13 cellular contexts compared by ENCODE assay signal in genomic region chr18:12944724-12945123, GRCh38. TPM values are rescaled to one million over a fixed set of nuclear protein-coding genes. Genes with fewer than 3 reads are reported as not detected.
DNase-seq lines count a peak whose midpoint lies in the region; ATAC-seq, FAIRE-seq and TF ChIP-seq lines count a peak whose summit lies in the region.
"Had no signal": no experiment of that assay in that cellular context is flagged by ENCODE, and none has a peak within 500 bp of the region (broad histone marks: within the 10 kb centered on the region; RNA-seq: fewer than 3 reads in every experiment).

No MANE protein-coding gene starts in this region.

- H3K4me1 ChIP-seq in liver (ENCODE audit: control insufficient read depth in 4 of 4, insufficient read depth in 4 of 4, low read length in 3 of 4) (peaks cover 9 to 18% (median 16%) of the 10 kb centered on the region in 4 donors), HepG2 (ENCODE audit: insufficient read depth, low read length) (peaks cover 32% of the 10 kb centered on the region), right lobe of liver (peaks cover 0 to 16% (median 4%) of the 10 kb centered on the region in 4 donors)
- H3K4me1 ChIP-seq: uterus had no signal

- H3K4me2 ChIP-seq in HepG2 (ENCODE audit: low read depth, low read length), result no peak overlapping the region

- no peak for FAIRE-seq in HepG2 (lab: Jason Lieb, UNC)
- FAIRE-seq in urothelium cell line (lab: Jason Lieb, UNC), result peak; percentile 66

- H4K20me1 ChIP-seq in HepG2 (ENCODE audit: insufficient read depth, low read length), result no peaks in the 10 kb centered on the region

- in situ Hi-C loops in HepG2 (cut with HindIII; ENCODE audit: extremely low pct_ligation_motif_present, low pct_unique_long_range_greater_than_20kb), result loop anchor here (25.0 kb wide), 1 partner anchor 557 kb away; the partner anchor contains the start of gene AFG3L2

- POLR2A ChIA-PET in HepG2 (lab: Yijun Ruan, JAX), result no interaction called here

- H3K9ac ChIP-seq in liver (ENCODE audit: low read depth in 1 of 2, low read length in 2 of 2) (no peak overlapping the region), HepG2 (ENCODE audit: insufficient read depth, low read depth, low read length) (no peak overlapping the region)

- ATAC-seq in HepG2 (no peak), right lobe of liver (peak in 3 of 4 donors; percentile 5 to 13 (median 13)), HG02981 (IDR thresholded peaks at IDR 0.05; ENCODE audit: unreplicated experiment) (no peak)
- ATAC-seq: activated CD4-positive, CD25-positive, alpha-beta regulatory T cell treated with anti-CD3 and anti-CD28 coated beads, Interleukin-2, amount 50 U/mL, for 24 hours had no signal

- H3K9me3 ChIP-seq in liver (ENCODE audit: control insufficient read depth in 4 of 4, low read length in 3 of 4) (no peaks in the 10 kb centered on the region), HepG2 (ENCODE audit: low read length) (no peaks in the 10 kb centered on the region), right lobe of liver (no peaks in the 10 kb centered on the region)
- H3K9me3 ChIP-seq: uterus had no signal

- H3K27me3 ChIP-seq in liver (ENCODE audit: control insufficient read depth in 4 of 4, insufficient read depth in 4 of 4, low read length in 3 of 4) (no peaks in the 10 kb centered on the region), HepG2 (ENCODE audit: control insufficient read depth in 1 of 2, insufficient read depth in 2 of 2, low read length in 2 of 2) (no peaks in the 10 kb centered on the region; a peak in 1 of 5 replicates), right lobe of liver (no peaks in the 10 kb centered on the region)
- H3K27me3 ChIP-seq: uterus had no signal

- CTCF ChIA-PET in HepG2 (lab: Yijun Ruan, JAX; ENCODE audit: low intra/inter-chr PET ratio, low total read pairs), result no interaction called here

- H3K79me2 ChIP-seq in HepG2 (ENCODE audit: insufficient read depth, low read length), result peaks cover 17% of the 10 kb centered on the region

- H3K36me3 ChIP-seq in liver (ENCODE audit: control insufficient read depth in 4 of 4, insufficient read depth in 3 of 4, low read depth in 1 of 4, low read length in 3 of 4) (no peaks in the 10 kb centered on the region), HepG2 (replicated peaks in 1 of 2; ENCODE audit: control insufficient read depth in 1 of 2, insufficient read depth in 2 of 2, low read length in 2 of 2) (peaks cover 0 to 1% of the 10 kb centered on the region in 2 experiments; a peak in 1 of 5 replicates), right lobe of liver (no peaks in the 10 kb centered on the region)
- H3K36me3 ChIP-seq: uterus had no signal

- no peak for TF ChIP-seq RAD21 in liver (IDR thresholded peaks at IDR 0.05)
- TF ChIP-seq RAD21 in HepG2 (CRISPR knock-in tag; IDR thresholded peaks at IDR 0.05), result no peak

- TF ChIP-seq POLR2A in HepG2 (IDR thresholded peaks at IDR 0.05; ENCODE audit: insufficient read depth in 1 of 2, low read depth in 2 of 2, low read length in 2 of 2) (no peak), right lobe of liver (IDR thresholded peaks at IDR 0.05) (no peak)

- H3K27ac ChIP-seq in liver (ENCODE audit: low read depth in 1 of 2, low read length in 2 of 2) (peak overlapping the region; percentile 6 to 50), HepG2 (ENCODE audit: extremely low read length, insufficient read depth, low read length) (no peak overlapping the region), right lobe of liver (no peak overlapping the region)
- H3K27ac ChIP-seq: uterus had no signal

- 18% methylated on average over 4 of the region's 4 CpGs for WGBS in liver
- 73% methylated on average over 3 of the region's 4 CpGs for WGBS in HepG2 (ENCODE audit: low lambda C conversion rate)
- 8% methylated on average over 3 of the region's 4 CpGs for WGBS in right lobe of liver (ENCODE audit: insufficient coverage, low coverage, low lambda C conversion rate, missing lambda C conversion rate)

- H2AFZ ChIP-seq in HepG2 (ENCODE audit: low read length), result no peak overlapping the region

- DNase-seq in HepG2 (ENCODE audit: low spot score), result no peak
- DNase-seq in astrocyte of the hippocampus (ENCODE audit: low read depth, low spot score), result peak; percentile 80
- DNase-seq in right lobe of liver, result peak; percentile 74 to 87 (median 75)
- no peak for DNase-seq in urothelium cell line (ENCODE audit: low spot score)
- no peak for DNase-seq in NOMO-1 treated with dmso at 0.1 percent for 144 hours (lab: John Stamatoyannopoulos, UW; ENCODE audit: unreplicated experiment)
- no peak for DNase-seq in hippocampal formation (lab: John Stamatoyannopoulos, UW)
- DNase-seq: activated naive CD4-positive, alpha-beta T cell treated with anti-CD3 and anti-CD28 coated beads, Interleukin-2, amount 10 ng/mL, durations not matched to agents 7 days and 5 days; AML-193; NCI-H187 had no signal

- TF ChIP-seq EP300 in HepG2 (IDR thresholded peaks at IDR 0.05; ENCODE audit: low read depth in 2 of 2, low read length in 2 of 2) (no peak), HepG2 (CRISPR knock-in tag; IDR thresholded peaks at IDR 0.05; ENCODE audit: borderline replicate concordance) (no peak)

- TF ChIP-seq CTCF in liver (IDR thresholded peaks at IDR 0.05; ENCODE audit: low read depth, low read length, missing input control) (no peak), HepG2 (CRISPR knock-in tag; IDR thresholded peaks at IDR 0.05) (no peak), right lobe of liver (IDR thresholded peaks at IDR 0.05) (no peak)

- H3K4me3 ChIP-seq in liver (ENCODE audit: low read depth in 1 of 3, low read length in 3 of 3), result no peak overlapping the region
- H3K4me3 ChIP-seq in HepG2 (replicated peaks in 1 of 3; ENCODE audit: insufficient read depth in 1 of 3, low read depth in 2 of 3, low read length in 3 of 3), result no peak overlapping the region
- H3K4me3 ChIP-seq in right lobe of liver, result no peak overlapping the region
- H3K4me3 ChIP-seq: uterus had no signal

- no TSS peak for BruUV-seq in HepG2 (replicated peaks; lab: Mats Ljungman, UMichigan)

- intact Hi-C loops in HepG2 (cut with micrococcal nuclease; ENCODE audit: unreplicated experiment), result loop anchor here (5.0 to 10.0 kb wide), 3 partner anchors 48 to 570 kb away; partner anchors contain the start of genes AFG3L2 and CEP192
- intact Hi-C loops in right lobe of liver (cut with DNase I), result no loop called here

TF ChIP-seq in HepG2, 621 proteins besides CTCF, POLR2A, EP300 and RAD21:
- no peak for TF ChIP-seq SP5 (CRISPR knock-in tag; IDR thresholded peaks at IDR 0.05; ENCODE audit: borderline replicate concordance, low read depth)
- TF ChIP-seq RFXANK (CRISPR knock-in tag; IDR thresholded peaks at IDR 0.05), result no peak

RNA-seq across cellular contexts. Expression of gene SEH1L, which starts 3.1 kb away (rescaled TPM):
- total RNA-seq in liver (10 to 100 TPM; 21.0 to 28.5 TPM), HepG2 (2016; rRNA removed; fragmentation: Illumina TruSeq; extraction: Trizol) (59.6 and 96.2 TPM in 2 replicates), right lobe of liver (10 to 100 TPM; 14.6 to 30.3 (median 20.9) TPM)
- polyA plus RNA-seq in liver (10 to 100 TPM; 12.2 to 12.7 TPM), HepG2 (2011; rRNA removed) (43.3 and 63.5 TPM in 2 replicates)
- total RNA-seq in HepG2 (2016; cell fraction: cytosol; rRNA removed; fragmentation: Illumina TruSeq; extraction: Trizol; ENCODE audit: low read depth), result 17.4 and 19.2 TPM in 2 replicates
- total RNA-seq in HepG2 (2016; cell fraction: insoluble cytoplasmic fraction; rRNA removed; fragmentation: Illumina TruSeq; extraction: Trizol), result 55.1 and 101 TPM in 2 replicates
- total RNA-seq in HepG2 (2016; cell fraction: membrane; rRNA removed; fragmentation: Illumina TruSeq; extraction: Trizol), result 36.0 and 39.4 TPM in 2 replicates
- 46.1 and 50.8 TPM in 2 replicates for total RNA-seq in HepG2 (2016; cell fraction: nucleus; rRNA removed; fragmentation: Illumina TruSeq; extraction: Trizol)
- polyA plus RNA-seq in HepG2 (2011; cell fraction: cytosol; rRNA removed), result 32.3 and 38.9 TPM in 2 replicates
- 36.4 and 40.5 TPM in 2 replicates for polyA plus RNA-seq in HepG2 (2011; cell fraction: nucleus; rRNA removed)
- polyA plus RNA-seq in HepG2 (2012), result 26.8 and 30.0 TPM in 2 replicates
- 6.6 and 7.4 TPM in 2 replicates for polyA plus RNA-seq in HepG2 (2016; cell fraction: cytosol; fragmentation: Illumina TruSeq; extraction: Trizol; ENCODE audit: low read depth)
- 76.8 and 84.1 TPM in 2 replicates for polyA plus RNA-seq in HepG2 (2016; cell fraction: insoluble cytoplasmic fraction; fragmentation: Illumina TruSeq; extraction: Trizol; ENCODE audit: low read depth)
- 13.7 and 15.5 TPM in 2 replicates for polyA plus RNA-seq in HepG2 (2016; cell fraction: membrane; fragmentation: Illumina TruSeq; extraction: Trizol; ENCODE audit: low read depth)
- polyA plus RNA-seq in HepG2 (2016; cell fraction: nucleus; fragmentation: Illumina TruSeq; extraction: Trizol; ENCODE audit: insufficient read depth, low read depth), result 57.0 and 57.1 TPM in 2 replicates
- 83.0 and 125 TPM in 2 replicates for polyA minus RNA-seq in HepG2 (2011; rRNA and poly(A)+ RNA removed; ENCODE audit: low replicate concordance)
- polyA minus RNA-seq in HepG2 (2011; cell fraction: cytosol; rRNA and poly(A)+ RNA removed), result 49.3 and 51.1 TPM in 2 replicates
- polyA minus RNA-seq in HepG2 (2011; cell fraction: nucleus; rRNA and poly(A)+ RNA removed), result 70.4 and 83.0 TPM in 2 replicates

RNA-seq across cellular contexts. Expression of gene CEP192, which starts 46.4 kb away (rescaled TPM):
- total RNA-seq in liver (10 to 100 TPM; 14.8 to 32.4 TPM), HepG2 (2016; rRNA removed; fragmentation: Illumina TruSeq; extraction: Trizol) (24.7 and 33.6 TPM in 2 replicates), right lobe of liver (1 to 10 TPM; 7.5 to 9.1 (median 8.3) TPM)
- polyA plus RNA-seq in liver (1 to 10 TPM; 2.5 to 7.1 TPM), HepG2 (2011; rRNA removed) (12.2 and 15.3 TPM in 2 replicates)
- 50.8 and 65.5 TPM in 2 replicates for total RNA-seq in HepG2 (2016; cell fraction: cytosol; rRNA removed; fragmentation: Illumina TruSeq; extraction: Trizol; ENCODE audit: low read depth)
- 24.0 and 29.5 TPM in 2 replicates for total RNA-seq in HepG2 (2016; cell fraction: insoluble cytoplasmic fraction; rRNA removed; fragmentation: Illumina TruSeq; extraction: Trizol)
- 48.0 and 59.3 TPM in 2 replicates for total RNA-seq in HepG2 (2016; cell fraction: membrane; rRNA removed; fragmentation: Illumina TruSeq; extraction: Trizol)
- total RNA-seq in HepG2 (2016; cell fraction: nucleus; rRNA removed; fragmentation: Illumina TruSeq; extraction: Trizol), result 28.6 and 34.6 TPM in 2 replicates
- 6.1 and 8.7 TPM in 2 replicates for polyA plus RNA-seq in HepG2 (2011; cell fraction: cytosol; rRNA removed)
- 14.1 and 15.3 TPM in 2 replicates for polyA plus RNA-seq in HepG2 (2011; cell fraction: nucleus; rRNA removed)
- 6.9 and 10.2 TPM in 2 replicates for polyA plus RNA-seq in HepG2 (2012)
- 1.0 and 1.6 TPM in 2 replicates for polyA plus RNA-seq in HepG2 (2016; cell fraction: cytosol; fragmentation: Illumina TruSeq; extraction: Trizol; ENCODE audit: low read depth)
- 16.2 and 18.0 TPM in 2 replicates for polyA plus RNA-seq in HepG2 (2016; cell fraction: insoluble cytoplasmic fraction; fragmentation: Illumina TruSeq; extraction: Trizol; ENCODE audit: low read depth)
- 3.0 and 3.3 TPM in 2 replicates for polyA plus RNA-seq in HepG2 (2016; cell fraction: membrane; fragmentation: Illumina TruSeq; extraction: Trizol; ENCODE audit: low read depth)
- polyA plus RNA-seq in HepG2 (2016; cell fraction: nucleus; fragmentation: Illumina TruSeq; extraction: Trizol; ENCODE audit: insufficient read depth, low read depth), result 27.2 and 34.7 TPM in 2 replicates
- 30.4 and 77.0 TPM in 2 replicates for polyA minus RNA-seq in HepG2 (2011; rRNA and poly(A)+ RNA removed; ENCODE audit: low replicate concordance)
- polyA minus RNA-seq in HepG2 (2011; cell fraction: cytosol; rRNA and poly(A)+ RNA removed), result 20.5 and 21.1 TPM in 2 replicates
- 48.3 and 49.1 TPM in 2 replicates for polyA minus RNA-seq in HepG2 (2011; cell fraction: nucleus; rRNA and poly(A)+ RNA removed)

Comparison
In these comparisons a context has a peak if more than half of its experiments do, and no peak if none do; other contexts are left out.
1. H3K27ac ChIP-seq: peak in liver (2 of 2); none in HepG2 (single experiment) and right lobe of liver (0 of 3).
2. ATAC-seq: peak in right lobe of liver (3 of 4); none in HepG2 (single experiment) and HG02981 (single experiment).
3. DNase-seq: peak in astrocyte of the hippocampus (single experiment) and right lobe of liver (3 of 3); none in HepG2 (single experiment), urothelium cell line (single experiment), NOMO-1 treated with dmso at 0.1 percent for 144 hours (single experiment) and hippocampal formation (0 of 2).